In genomic region chr1:181086926-181087325, GRCh38 we compare ENCODE assay signal across 11 cellular contexts. TPM values are rescaled to one million over a fixed set of nuclear protein-coding genes. Genes with fewer than 3 reads are reported as not detected.
DNase-seq lines count a peak whose midpoint lies in the region; ATAC-seq and TF ChIP-seq lines count a peak whose summit lies in the region.
"Had no signal": no experiment of that assay in that cellular context is flagged by ENCODE, and none has a peak within 500 bp of the region (broad histone marks: within the 10 kb centered on the region; RNA-seq: fewer than 3 reads in every experiment).

No MANE protein-coding gene starts in this region.

- ATAC-seq in stimulated activated naive CD8-positive, alpha-beta T cell treated with anti-CD3 and anti-CD28 coated beads, Interleukin-15, amount 100 ng/mL, for 72 hours = no peak
- no peak for ATAC-seq in GM19395 (IDR thresholded peaks at IDR 0.05; ENCODE audit: unreplicated experiment)
- ATAC-seq in GM21528 (IDR thresholded peaks at IDR 0.05; ENCODE audit: low FRiP score, unreplicated experiment) = no peak

- H3K27ac Mint-ChIP-seq in activated T-cell treated with anti-CD3 and anti-CD28 coated beads, Interleukin-2, amount 50 U/mL, for 24 hours = peak overlapping the region; percentile 98
- no peak overlapping the region for H3K27ac Mint-ChIP-seq in stimulated activated naive CD8-positive, alpha-beta T cell treated with anti-CD3 and anti-CD28 coated beads, Interleukin-15, amount 100 ng/mL, for 72 hours

- H3K27me3 Mint-ChIP-seq in activated T-cell treated with anti-CD3 and anti-CD28 coated beads, Interleukin-2, amount 50 U/mL, for 24 hours = no peaks in the 10 kb centered on the region
- H3K27me3 Mint-ChIP-seq in stimulated activated naive CD8-positive, alpha-beta T cell treated with anti-CD3 and anti-CD28 coated beads, Interleukin-15, amount 100 ng/mL, for 72 hours = no peaks in the 10 kb centered on the region

- no peak overlapping the region for H2AFZ ChIP-seq in PC-9

- peaks cover 46% of the 10 kb centered on the region for H3F3A ChIP-seq in PC-9 (ENCODE audit: insufficient read depth, low read depth)

- H3K4me3 ChIP-seq in PC-9 = peak overlapping the region; percentile 91; the same call in 1 of the 2 replicates
- H3K4me3 ChIP-seq: coronary artery, suprapubic skin had no signal

- H3K36me3 Mint-ChIP-seq in activated T-cell treated with anti-CD3 and anti-CD28 coated beads, Interleukin-2, amount 50 U/mL, for 24 hours (ENCODE audit: low read depth) = peaks cover 28% of the 10 kb centered on the region

- peaks cover 44% of the 10 kb centered on the region for H3K79me2 ChIP-seq in PC-9 (ENCODE audit: low read depth)

- H3K27ac ChIP-seq in PC-9 (peak overlapping the region; percentile 92), epithelial cell of prostate (peak overlapping the region; percentile 92)
- H3K27ac ChIP-seq: coronary artery, suprapubic skin had no signal

- H3K4me1 ChIP-seq in PC-9 (replicated peaks; ENCODE audit: insufficient read depth) = peaks cover 24% of the 10 kb centered on the region

- no peaks in the 10 kb centered on the region for H3K9me3 ChIP-seq in PC-9 (ENCODE audit: insufficient read depth, low read depth)
- H3K9me3 ChIP-seq: suprapubic skin had no signal

- H3K27me3 ChIP-seq in PC-9 (ENCODE audit: insufficient read depth, low read depth) = no peaks in the 10 kb centered on the region
- H3K27me3 ChIP-seq: suprapubic skin had no signal

- no peaks in the 10 kb centered on the region for H3K9me2 ChIP-seq in PC-9 (ENCODE audit: insufficient read depth)

- H3K4me2 ChIP-seq in PC-9 = peak overlapping the region; percentile 92

- peaks cover 36% of the 10 kb centered on the region for H3K4me1 Mint-ChIP-seq in activated T-cell treated with anti-CD3 and anti-CD28 coated beads, Interleukin-2, amount 50 U/mL, for 24 hours (ENCODE audit: low read depth)
- peaks cover 49% of the 10 kb centered on the region for H3K4me1 Mint-ChIP-seq in stimulated activated naive CD8-positive, alpha-beta T cell treated with anti-CD3 and anti-CD28 coated beads, Interleukin-15, amount 100 ng/mL, for 72 hours

- CTCF ChIA-PET in PC-9 (lab: Charles Lee) = interaction anchor here (0.6 kb wide), 1 partner anchor 68 kb away, joined by 8 read pairs; no protein-coding TSS in a partner anchor

- BruUV-seq in PC-9 (replicated peaks; lab: Mats Ljungman, UMichigan) = no TSS peak

- TF ChIP-seq CTCF in PC-9 (conservative IDR thresholded peaks at IDR 0.05) = no peak

- H3K9me3 Mint-ChIP-seq in activated T-cell treated with anti-CD3 and anti-CD28 coated beads, Interleukin-2, amount 50 U/mL, for 24 hours = no peaks in the 10 kb centered on the region
- no peaks in the 10 kb centered on the region for H3K9me3 Mint-ChIP-seq in stimulated activated naive CD8-positive, alpha-beta T cell treated with anti-CD3 and anti-CD28 coated beads, Interleukin-15, amount 100 ng/mL, for 72 hours

- POLR2A ChIA-PET in PC-9 (lab: Charles Lee; ENCODE audit: unreplicated experiment) = interaction anchor here (0.7 kb wide), 1 partner anchor 1110 kb away, joined by 3 read pairs; no protein-coding TSS in a partner anchor

- peaks cover 24% of the 10 kb centered on the region for H4K20me1 ChIP-seq in PC-9 (ENCODE audit: insufficient read depth)

- peaks cover 23% of the 10 kb centered on the region for H3K36me3 ChIP-seq in PC-9 (ENCODE audit: low read depth)
- H3K36me3 ChIP-seq: suprapubic skin had no signal

- H3K4me3 Mint-ChIP-seq in activated T-cell treated with anti-CD3 and anti-CD28 coated beads, Interleukin-2, amount 50 U/mL, for 24 hours = peak overlapping the region; percentile 94
- H3K4me3 Mint-ChIP-seq in stimulated activated naive CD8-positive, alpha-beta T cell treated with anti-CD3 and anti-CD28 coated beads, Interleukin-15, amount 100 ng/mL, for 72 hours = peak overlapping the region; percentile 98

- intact Hi-C loops in PC-9 (cut with micrococcal nuclease; ENCODE audit: unreplicated experiment) = no loop called here

- no peak for DNase-seq in activated T-cell treated with anti-CD3 and anti-CD28 coated beads, Interleukin-2, amount 50 U/mL, for 24 hours
- no peak for DNase-seq in activated T-cell treated with anti-CD3 and anti-CD28 coated beads, Interleukin-2, amount 50 U/mL, for 1 hour
- DNase-seq in PC-9 = peak; percentile 29 to 92
- DNase-seq in epithelial cell of prostate (ENCODE audit: low read depth, low spot score) = no peak
- no peak for DNase-seq in stimulated activated naive CD8-positive, alpha-beta T cell treated with anti-CD3 and anti-CD28 coated beads, Interleukin-15, amount 100 ng/mL, for 72 hours
- DNase-seq in foreskin melanocyte = no peak
- DNase-seq: NCI-H2107 had no signal

RNA-seq across cellular contexts. Expression of gene IER5, which starts 1.6 kb away (rescaled TPM):
- 21.2 and 23.4 TPM in 2 replicates for total RNA-seq in PC-9 (2021)

RNA-seq across cellular contexts. Expression of gene MR1, which starts 53.1 kb away (rescaled TPM):
- total RNA-seq in PC-9 (2021) = 11.2 and 15.5 TPM in 2 replicates

Comparison
In these comparisons a context has a peak if more than half of its experiments do, and no peak if none do; other contexts are left out.
1. DNase-seq: peak in PC-9 (2 of 2); none in activated T-cell treated with anti-CD3 and anti-CD28 coated beads, Interleukin-2, amount 50 U/mL, for 24 hours (single experiment), activated T-cell treated with anti-CD3 and anti-CD28 coated beads, Interleukin-2, amount 50 U/mL, for 1 hour (single experiment), epithelial cell of prostate (single experiment), stimulated activated naive CD8-positive, alpha-beta T cell treated with anti-CD3 and anti-CD28 coated beads, Interleukin-15, amount 100 ng/mL, for 72 hours (0 of 2) and foreskin melanocyte (single experiment).